In genomic region chr3:148211725-148212124, GRCh38 we compare ENCODE assay signal across 13 cellular contexts.
DNase-seq lines count a peak whose midpoint lies in the region; ATAC-seq and TF ChIP-seq lines count a peak whose summit lies in the region.
"Had no signal": no experiment of that assay in that cellular context is flagged by ENCODE, and none has a peak within 500 bp of the region (broad histone marks: within the 10 kb centered on the region; RNA-seq: fewer than 3 reads in every experiment).

No MANE protein-coding gene starts in this region.

- H3K4me1 ChIP-seq in Caco-2 = peaks cover 10% of the 10 kb centered on the region
- H3K4me1 ChIP-seq in IMR-90 (ENCODE audit: control insufficient read depth, insufficient read depth, low read length) = no peaks in the 10 kb centered on the region
- H3K4me1 ChIP-seq: vagina had no signal

- no peak overlapping the region for H3K4ac ChIP-seq in IMR-90 (ENCODE audit: low read depth, low read length)

- no peak overlapping the region for H2BK120ac ChIP-seq in IMR-90 (ENCODE audit: low read depth, low read length)

- H2AFZ ChIP-seq in IMR-90 (replicated peaks; ENCODE audit: low read length, poor library complexity) = no peak overlapping the region

- H3K4me2 ChIP-seq in IMR-90 (ENCODE audit: low read depth, low read length) = no peak overlapping the region

- H3K36me3 Mint-ChIP-seq in Caco-2 (ENCODE audit: insufficient read depth, unreplicated experiment) = no peaks in the 10 kb centered on the region

- no peak overlapping the region for H2BK15ac ChIP-seq in IMR-90 (ENCODE audit: low read depth, low read length)

- DNase-seq in Caco-2 (peak; percentile 43 to 63), IMR-90 (peak; percentile 17), fibroblast of the aortic adventitia (ENCODE audit: low read depth) (peak; percentile 11), inferior parietal cortex (ENCODE audit: extremely low spot score) (no peak), NCI-H446 (lab: John Stamatoyannopoulos, UW) (no peak), Right ventricle myocardium superior (no peak)
- DNase-seq in activated CD4-positive, alpha-beta T cell treated with anti-CD3 and anti-CD28 coated beads for 1 hour = no peak
- DNase-seq: activated T-cell treated with anti-CD3 and anti-CD28 coated beads for 4 hours, cerebellar nuclear complex, NCI-H2081 had no signal

- TF ChIP-seq RAD21 in IMR-90 (IDR thresholded peaks at IDR 0.05; ENCODE audit: low read length) = no peak

- H3K4me3 Mint-ChIP-seq in Caco-2 (ENCODE audit: unreplicated experiment) = no peak overlapping the region
- H3K4me3 Mint-ChIP-seq: B cell had no signal

- no peak overlapping the region for H3K23ac ChIP-seq in IMR-90 (ENCODE audit: low read depth, low read length)

- no peaks in the 10 kb centered on the region for H3K36me3 ChIP-seq in Caco-2 (ENCODE audit: control insufficient read depth, insufficient read depth, low read length)
- no peaks in the 10 kb centered on the region for H3K36me3 ChIP-seq in IMR-90 (ENCODE audit: control insufficient read depth, insufficient read depth, low read length)
- H3K36me3 ChIP-seq: vagina had no signal

- no peaks in the 10 kb centered on the region for H3K9me3 Mint-ChIP-seq in Caco-2 (ENCODE audit: unreplicated experiment)

- H3K9me3 ChIP-seq in Caco-2 = no peaks in the 10 kb centered on the region
- no peaks in the 10 kb centered on the region for H3K9me3 ChIP-seq in IMR-90 (ENCODE audit: control insufficient read depth, insufficient read depth, low read length)
- H3K9me3 ChIP-seq: vagina had no signal

- H3K4me1 Mint-ChIP-seq in Caco-2 (ENCODE audit: low read depth, unreplicated experiment) = peaks cover 14% of the 10 kb centered on the region
- H3K4me1 Mint-ChIP-seq: B cell had no signal

- no peak overlapping the region for H4K5ac ChIP-seq in IMR-90 (ENCODE audit: low read depth, low read length)

- no peaks in the 10 kb centered on the region for H3K9me1 ChIP-seq in IMR-90 (ENCODE audit: insufficient read depth, low read length)

- H3K18ac ChIP-seq in IMR-90 (ENCODE audit: low read depth, low read length) = no peak overlapping the region

- no peak overlapping the region for H2BK20ac ChIP-seq in IMR-90 (ENCODE audit: low read depth, low read length)

- peaks cover 2% of the 10 kb centered on the region for H3K27me3 Mint-ChIP-seq in Caco-2 (ENCODE audit: insufficient read depth, unreplicated experiment)
- H3K27me3 Mint-ChIP-seq: B cell had no signal

- no peak overlapping the region for H2AK9ac ChIP-seq in IMR-90 (replicated peaks; ENCODE audit: low read depth, low read length, poor library complexity)

- H4K20me1 ChIP-seq in IMR-90 (ENCODE audit: insufficient read depth, low read length) = no peaks in the 10 kb centered on the region

- no peaks in the 10 kb centered on the region for H3K27me3 ChIP-seq in Caco-2 (replicated peaks; ENCODE audit: control insufficient read depth, insufficient read depth, low read length)
- H3K27me3 ChIP-seq in IMR-90 (ENCODE audit: control insufficient read depth, insufficient read depth, low read length) = no peaks in the 10 kb centered on the region
- H3K27me3 ChIP-seq: vagina had no signal

- H3K4me3 ChIP-seq in Caco-2 (ENCODE audit: low read depth, low read length) (no peak overlapping the region), IMR-90 (ENCODE audit: insufficient read depth, low read depth, low read length) (no peak overlapping the region), fibroblast of the aortic adventitia (ENCODE audit: low read depth, low read length) (no peak overlapping the region)
- H3K4me3 ChIP-seq: vagina had no signal

- peak; percentile 78 for ATAC-seq in GM21381 (IDR thresholded peaks at IDR 0.05; ENCODE audit: unreplicated experiment)
- no peak for ATAC-seq in IMR-90 (ENCODE audit: low read depth)
- no peak for ATAC-seq in Right ventricle myocardium superior (ENCODE audit: poor library complexity)

- H3K27ac Mint-ChIP-seq in Caco-2 (ENCODE audit: unreplicated experiment) = peak overlapping the region; percentile 9
- H3K27ac Mint-ChIP-seq: B cell had no signal

- no peak overlapping the region for H2AK5ac ChIP-seq in IMR-90 (ENCODE audit: low read depth, low read length)

- POLR2A ChIA-PET in Caco-2 (lab: Charles Lee) (no interaction called here), IMR-90 (lab: Charles Lee; ENCODE audit: unreplicated experiment) (no interaction called here)

- no peaks in the 10 kb centered on the region for H3K79me1 ChIP-seq in IMR-90 (ENCODE audit: low read depth in 1 of 2, low read length in 2 of 2)

- H3K27ac ChIP-seq in IMR-90 (ENCODE audit: insufficient read depth, low read length) = no peak overlapping the region
- H3K27ac ChIP-seq: vagina had no signal

- H3K14ac ChIP-seq in IMR-90 (replicated peaks; ENCODE audit: low read depth, low read length) = no peak overlapping the region

- dilution Hi-C loops in IMR-90 (cut with HindIII; ENCODE audit: low sequenced_read_pairs, unreplicated experiment) = no loop called here

- H2BK5ac ChIP-seq in IMR-90 (ENCODE audit: low read depth, low read length, poor library complexity, severe bottlenecking) = no peak overlapping the region

- TF ChIP-seq CTCF in Caco-2 (IDR thresholded peaks at IDR 0.05; ENCODE audit: insufficient read depth in 1 of 2, low read depth in 1 of 2, low read length in 1 of 2, severe bottlenecking in 1 of 2, unreplicated experiment in 1 of 2) (no peak), IMR-90 (conservative IDR thresholded peaks at IDR 0.05; ENCODE audit: low read depth, low read length) (no peak), fibroblast of the aortic adventitia (IDR thresholded peaks at IDR 0.05; ENCODE audit: insufficient read depth, low read length) (no peak)

- no peak overlapping the region for H4K91ac ChIP-seq in IMR-90 (ENCODE audit: insufficient read depth, low read depth, low read length)

- in situ Hi-C loops in IMR-90 (cut with MboI; ENCODE audit: low sequenced_read_pairs) = no loop called here

- no peak overlapping the region for H3K56ac ChIP-seq in IMR-90 (ENCODE audit: extremely low read depth, insufficient read depth, low read length)

- CTCF ChIA-PET in Caco-2 (lab: Charles Lee) = no interaction called here
- CTCF ChIA-PET in IMR-90 (lab: Yijun Ruan, JAX) = no interaction called here

- TF ChIP-seq POLR2A in IMR-90 (IDR thresholded peaks at IDR 0.05; ENCODE audit: low read depth, low read length) = no peak

- H3K9ac ChIP-seq in IMR-90 (ENCODE audit: low read depth, low read length) = no peak overlapping the region

- no peak overlapping the region for H4K8ac ChIP-seq in IMR-90 (ENCODE audit: low read depth in 2 of 2, low read length in 2 of 2)

- intact Hi-C loops in Caco-2 (cut with micrococcal nuclease; ENCODE audit: unreplicated experiment) (no loop called here), IMR-90 (cut with micrococcal nuclease) (no loop called here), Right ventricle myocardium superior (cut with DNase I) (no loop called here)

- no TSS peak for BruUV-seq in Caco-2 (replicated peaks; lab: Mats Ljungman, UMichigan)
- no TSS peak for BruUV-seq in IMR-90 (replicated peaks; lab: Mats Ljungman, UMichigan)

TF ChIP-seq in IMR-90, 13 proteins besides CTCF, POLR2A, EP300 and RAD21:
- TF ChIP-seq FOS (IDR thresholded peaks at IDR 0.05; ENCODE audit: low read depth, low read length) = no peak
- TF ChIP-seq NFE2L2 (IDR thresholded peaks at IDR 0.05; ENCODE audit: low read depth, low read length) = no peak
- no peak for TF ChIP-seq MAZ (IDR thresholded peaks at IDR 0.05; ENCODE audit: borderline replicate concordance, low read depth, low read length)
- TF ChIP-seq RFX5 (IDR thresholded peaks at IDR 0.05; ENCODE audit: low read depth, low read length) = no peak
- TF ChIP-seq CHD1 (IDR thresholded peaks at IDR 0.05; ENCODE audit: low read depth, low read length) = no peak
- no peak for TF ChIP-seq MAFK (IDR thresholded peaks at IDR 0.05; ENCODE audit: low read depth, low read length)
- TF ChIP-seq ELK1 (IDR thresholded peaks at IDR 0.05; ENCODE audit: borderline replicate concordance, low read depth, low read length) = no peak
TF ChIP-seq in IMR-90: peak in this region for 0.

Comparison
In these comparisons a context has a peak if more than half of its experiments do, and no peak if none do; other contexts are left out.
1. DNase-seq: peak in Caco-2 (2 of 2), IMR-90 (single experiment) and fibroblast of the aortic adventitia (single experiment); none in activated CD4-positive, alpha-beta T cell treated with anti-CD3 and anti-CD28 coated beads for 1 hour (single experiment), inferior parietal cortex (single experiment), NCI-H446 (0 of 2) and Right ventricle myocardium superior (single experiment).